Comparison of ENCODE assay signal across 1 cellular context in genomic region chr11:68340784-68341556, GRCh38.
TF ChIP-seq lines count a peak whose summit lies in the region.

No MANE protein-coding gene starts in this region.

TF ChIP-seq in HepG2, 621 proteins besides CTCF, POLR2A, EP300 and RAD21 (continued from another document):
- TF ChIP-seq ZNF687 (CRISPR knock-in tag; IDR thresholded peaks at IDR 0.05) (peak; percentile 71), HNRNPLL (IDR thresholded peaks at IDR 0.05; ENCODE audit: low read depth, low read length, poor library complexity, severe bottlenecking) (no peak), CREM (IDR thresholded peaks at IDR 0.05) (no peak), CREM (CRISPR knock-in tag; IDR thresholded peaks at IDR 0.05) (no peak), ZNF367 (CRISPR knock-in tag; IDR thresholded peaks at IDR 0.05; ENCODE audit: borderline replicate concordance) (no peak), ZSCAN29 (CRISPR knock-in tag; conservative IDR thresholded peaks at IDR 0.05) (no peak), ZBTB1 (CRISPR knock-in tag; IDR thresholded peaks at IDR 0.05; ENCODE audit: borderline replicate concordance) (no peak), ZNF574 (CRISPR knock-in tag; IDR thresholded peaks at IDR 0.05) (no peak), SIX1 (CRISPR knock-in tag; IDR thresholded peaks at IDR 0.05; ENCODE audit: borderline replicate concordance) (peak; percentile 93), SMAD3 (CRISPR knock-in tag; IDR thresholded peaks at IDR 0.05) (no peak), ZNF484 (CRISPR knock-in tag; IDR thresholded peaks at IDR 0.05; ENCODE audit: borderline replicate concordance, low read depth) (no peak), HNF4A (CRISPR knock-in tag; IDR thresholded peaks at IDR 0.05) (peak; percentile 55), SIX4 (CRISPR knock-in tag; IDR thresholded peaks at IDR 0.05) (peak; percentile 97), ZNF274 (CRISPR knock-in tag; IDR thresholded peaks at IDR 0.05) (no peak), ADNP (CRISPR knock-in tag; IDR thresholded peaks at IDR 0.05) (no peak), MED13 (CRISPR knock-in tag; IDR thresholded peaks at IDR 0.05) (no peak), RARA (CRISPR knock-in tag; IDR thresholded peaks at IDR 0.05) (0 out of 2 replicates have a peak, but pooled peaks have one; percentile 9), NR2C2 (CRISPR knock-in tag; IDR thresholded peaks at IDR 0.05; ENCODE audit: borderline replicate concordance) (peak; percentile 55), SAP130 (CRISPR knock-in tag; IDR thresholded peaks at IDR 0.05; ENCODE audit: low read depth) (no peak), NFE2 (CRISPR knock-in tag; IDR thresholded peaks at IDR 0.05) (no peak), ZNF431 (CRISPR knock-in tag; IDR thresholded peaks at IDR 0.05; ENCODE audit: borderline replicate concordance, low read depth) (no peak), ZFX (CRISPR knock-in tag; IDR thresholded peaks at IDR 0.05; ENCODE audit: low read depth) (0 out of 2 replicates have a peak, but pooled peaks have one; percentile 14), ZNF788 (CRISPR knock-in tag; IDR thresholded peaks at IDR 0.05; ENCODE audit: borderline replicate concordance) (no peak), HES4 (CRISPR knock-in tag; IDR thresholded peaks at IDR 0.05; ENCODE audit: borderline replicate concordance) (no peak), RBM22 (optimal IDR thresholded peaks at IDR 0.05; ENCODE audit: low read length) (no peak), NONO (IDR thresholded peaks at IDR 0.05) (no peak), NONO (CRISPR knock-in tag; conservative IDR thresholded peaks at IDR 0.05) (peak; percentile 31; the same call in 1 of the 2 replicates), ZNF550 (CRISPR knock-in tag; IDR thresholded peaks at IDR 0.05; ENCODE audit: borderline replicate concordance) (peak; percentile 45; the same call in 1 of the 2 replicates), JUN (CRISPR knock-in tag; IDR thresholded peaks at IDR 0.05) (no peak)
- TF ChIP-seq, protein P1, sequence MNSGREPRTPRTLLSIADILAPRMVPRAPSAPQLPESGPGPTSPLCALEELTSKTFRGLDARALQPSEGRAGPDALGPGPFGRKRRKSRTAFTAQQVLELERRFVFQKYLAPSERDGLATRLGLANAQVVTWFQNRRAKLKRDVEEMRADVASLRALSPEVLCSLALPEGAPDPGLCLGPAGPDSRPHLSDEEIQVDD (CRISPR knock-in tag; IDR thresholded peaks at IDR 0.05; ENCODE audit: borderline replicate concordance) = no peak
- TF ChIP-seq, protein P2, sequence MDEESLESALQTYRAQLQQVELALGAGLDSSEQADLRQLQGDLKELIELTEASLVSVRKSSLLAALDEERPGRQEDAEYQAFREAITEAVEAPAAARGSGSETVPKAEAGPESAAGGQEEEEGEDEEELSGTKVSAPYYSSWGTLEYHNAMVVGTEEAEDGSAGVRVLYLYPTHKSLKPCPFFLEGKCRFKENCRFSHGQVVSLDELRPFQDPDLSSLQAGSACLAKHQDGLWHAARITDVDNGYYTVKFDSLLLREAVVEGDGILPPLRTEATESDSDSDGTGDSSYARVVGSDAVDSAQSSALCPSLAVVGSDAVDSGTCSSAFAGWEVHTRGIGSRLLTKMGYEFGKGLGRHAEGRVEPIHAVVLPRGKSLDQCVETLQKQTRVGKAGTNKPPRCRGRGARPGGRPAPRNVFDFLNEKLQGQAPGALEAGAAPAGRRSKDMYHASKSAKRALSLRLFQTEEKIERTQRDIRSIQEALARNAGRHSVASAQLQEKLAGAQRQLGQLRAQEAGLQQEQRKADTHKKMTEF (CRISPR knock-in tag; IDR thresholded peaks at IDR 0.05) = no peak
- TF ChIP-seq, protein P3, sequence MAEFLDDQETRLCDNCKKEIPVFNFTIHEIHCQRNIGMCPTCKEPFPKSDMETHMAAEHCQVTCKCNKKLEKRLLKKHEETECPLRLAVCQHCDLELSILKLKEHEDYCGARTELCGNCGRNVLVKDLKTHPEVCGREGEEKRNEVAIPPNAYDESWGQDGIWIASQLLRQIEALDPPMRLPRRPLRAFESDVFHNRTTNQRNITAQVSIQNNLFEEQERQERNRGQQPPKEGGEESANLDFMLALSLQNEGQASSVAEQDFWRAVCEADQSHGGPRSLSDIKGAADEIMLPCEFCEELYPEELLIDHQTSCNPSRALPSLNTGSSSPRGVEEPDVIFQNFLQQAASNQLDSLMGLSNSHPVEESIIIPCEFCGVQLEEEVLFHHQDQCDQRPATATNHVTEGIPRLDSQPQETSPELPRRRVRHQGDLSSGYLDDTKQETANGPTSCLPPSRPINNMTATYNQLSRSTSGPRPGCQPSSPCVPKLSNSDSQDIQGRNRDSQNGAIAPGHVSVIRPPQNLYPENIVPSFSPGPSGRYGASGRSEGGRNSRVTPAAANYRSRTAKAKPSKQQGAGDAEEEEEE (CRISPR knock-in tag; IDR thresholded peaks at IDR 0.05; ENCODE audit: borderline replicate concordance) = no peak
- TF ChIP-seq, protein P4, sequence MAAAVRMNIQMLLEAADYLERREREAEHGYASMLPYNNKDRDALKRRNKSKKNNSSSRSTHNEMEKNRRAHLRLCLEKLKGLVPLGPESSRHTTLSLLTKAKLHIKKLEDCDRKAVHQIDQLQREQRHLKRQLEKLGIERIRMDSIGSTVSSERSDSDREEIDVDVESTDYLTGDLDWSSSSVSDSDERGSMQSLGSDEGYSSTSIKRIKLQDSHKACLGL (CRISPR knock-in tag; IDR thresholded peaks at IDR 0.05) = no peak
